In genomic region chr6:55652429-55652828, GRCh38 we compare ENCODE assay signal across 24 cellular contexts.
"Had no signal": no experiment of that assay in that cellular context is flagged by ENCODE, and none has a peak within 500 bp of the region (broad histone marks: within the 10 kb centered on the region; RNA-seq: fewer than 3 reads in every experiment).

No MANE protein-coding gene starts in this region.

- DNase-seq: cortex of kidney; dorsolateral prefrontal cortex; effector CD8-positive, alpha-beta T cell; gastrocnemius medialis; heart right ventricle; hypothalamus; kidney; left cardiac atrium; left ventricle myocardium inferior; lower lobe of right lung; natural killer cell; nucleus accumbens; ovary; right cardiac atrium; small intestine; stimulated activated CD4-positive, alpha-beta T cell treated with anti-CD3 and anti-CD28 coated beads, Interleukin-2, amount 100 ng/mL, for 48 hours; stimulated activated CD8-positive, alpha-beta memory T cell treated with anti-CD3 and anti-CD28 coated beads, Interleukin-4, amount 100 ng/mL, for 48 hours; tibial artery; upper lobe of right lung had no signal

- H3K4me1 Mint-ChIP-seq: memory B cell; natural killer cell; stimulated activated memory B cell treated with anti-CD40 and anti-IgM and Interleukin-4, amounts not matched to agents 10 μg/mL and 1 μg/mL and 100 μg/mL, for 72 hours had no signal

- H3K27me3 Mint-ChIP-seq: memory B cell; stimulated activated memory B cell treated with anti-CD40 and anti-IgM and Interleukin-4, amounts not matched to agents 10 μg/mL and 1 μg/mL and 100 μg/mL, for 72 hours; stimulated activated naive CD8-positive, alpha-beta T cell treated with anti-CD3 and anti-CD28 coated beads, Interleukin-15, Interleukin-2, amounts not matched to agents 100 ng/mL and 50 ng/mL, for 24 hours had no signal

- ATAC-seq: gastrocnemius medialis; heart right ventricle; left cardiac atrium; lower lobe of right lung; natural killer cell; right cardiac atrium; stimulated activated memory B cell treated with anti-CD40 and anti-IgM and Interleukin-4, amounts not matched to agents 10 μg/mL and 1 μg/mL and 100 μg/mL, for 72 hours had no signal

- H3K4me3 Mint-ChIP-seq: memory B cell; mesothelial cell of epicardium; natural killer cell; neural crest cell; stimulated activated memory B cell treated with anti-CD40 and anti-IgM and Interleukin-4, amounts not matched to agents 10 μg/mL and 1 μg/mL and 100 μg/mL, for 72 hours; stimulated activated naive CD8-positive, alpha-beta T cell treated with anti-CD3 and anti-CD28 coated beads, Interleukin-15, Interleukin-2, amounts not matched to agents 100 ng/mL and 50 ng/mL, for 24 hours had no signal

- H3K27ac Mint-ChIP-seq: memory B cell; mesothelial cell of epicardium; natural killer cell; stimulated activated memory B cell treated with anti-CD40 and anti-IgM and Interleukin-4, amounts not matched to agents 10 μg/mL and 1 μg/mL and 100 μg/mL, for 72 hours; stimulated activated naive CD8-positive, alpha-beta T cell treated with anti-CD3 and anti-CD28 coated beads, Interleukin-15, Interleukin-2, amounts not matched to agents 100 ng/mL and 50 ng/mL, for 24 hours had no signal

- H3K36me3 Mint-ChIP-seq: memory B cell; stimulated activated memory B cell treated with anti-CD40 and anti-IgM and Interleukin-4, amounts not matched to agents 10 μg/mL and 1 μg/mL and 100 μg/mL, for 72 hours had no signal
